ENCODE assay signal across 1 cellular context in the genomic region with DNA sequence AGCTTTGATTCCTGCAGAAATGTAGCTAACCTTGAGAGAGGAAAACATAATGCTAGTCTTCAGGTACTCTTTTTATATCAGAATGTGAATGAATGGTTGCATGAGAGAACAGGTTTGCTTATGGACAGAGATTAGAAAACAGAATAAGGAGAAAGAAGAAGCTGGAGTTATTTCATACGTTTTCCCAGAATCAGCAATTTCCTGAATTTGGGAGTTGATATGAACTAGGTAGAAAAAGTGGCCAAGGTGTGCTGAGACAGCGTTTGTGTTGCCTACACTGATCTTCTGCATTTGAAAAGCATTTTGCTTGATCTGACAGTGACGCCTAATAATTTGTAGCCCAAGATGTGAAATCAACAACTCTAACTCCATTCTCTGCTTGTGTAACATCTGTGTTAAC.
TF ChIP-seq lines count a peak whose summit lies in the region.

No MANE protein-coding gene starts in this region.

TF ChIP-seq in HepG2, 621 proteins besides CTCF, POLR2A, EP300 and RAD21:
- TF ChIP-seq MAFK (conservative IDR thresholded peaks at IDR 0.05 in 1 of 2, IDR thresholded peaks at IDR 0.05 in 1 of 2; ENCODE audit: low read length in 2 of 2), result peak; percentile 54 to 74; a peak in 3 of 4 replicates
- peak; percentile 52; the same call in 1 of the 2 replicates for TF ChIP-seq MAFF (IDR thresholded peaks at IDR 0.05; ENCODE audit: low read depth, low read length)
- TF ChIP-seq ZNF282 (IDR thresholded peaks at IDR 0.05; ENCODE audit: partially characterized antibody), result no peak
- TF ChIP-seq SYNCRIP (IDR thresholded peaks at IDR 0.05; ENCODE audit: insufficient read depth, low read depth, low read length), result no peak
- TF ChIP-seq, protein P1, sequence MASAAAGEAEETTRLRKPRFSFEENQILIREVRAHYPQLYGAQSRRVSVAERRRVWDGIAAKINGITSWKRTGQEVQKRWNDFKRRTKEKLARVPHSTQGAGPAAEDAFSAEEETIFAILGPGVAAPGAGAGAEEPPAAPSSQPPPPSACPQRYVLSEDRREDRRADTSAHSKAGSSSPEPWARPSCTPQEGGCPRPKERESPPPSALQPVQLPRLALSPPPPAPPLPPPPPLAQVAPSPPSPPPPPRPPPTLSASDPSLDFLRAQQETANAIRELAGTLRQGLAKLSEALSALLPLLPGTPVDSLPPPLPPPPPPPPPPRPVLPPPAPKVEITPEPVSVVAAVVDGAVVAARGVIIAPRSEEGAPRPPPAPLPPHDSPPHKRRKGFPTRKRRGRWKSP (CRISPR knock-in tag; IDR thresholded peaks at IDR 0.05), result no peak
TF ChIP-seq in HepG2: peak in this region for 2.
